In genomic region chr22:21624120-21624879, GRCh38 we compare ENCODE assay signal across 7 cellular contexts. TPM values are rescaled to one million over a fixed set of nuclear protein-coding genes. Genes with fewer than 3 reads are reported as not detected.
DNase-seq lines count a peak whose midpoint lies in the region; ATAC-seq and TF ChIP-seq lines count a peak whose summit lies in the region.

No MANE protein-coding gene starts in this region.

- H3K27ac Mint-ChIP-seq in GM23338 (peak overlapping the region; percentile 22; the same call in 1 of the 2 replicates), type B pancreatic cell (peak overlapping the region; percentile 55)

- peaks cover 30% of the 10 kb centered on the region for H3K4me1 Mint-ChIP-seq in GM23338
- H3K4me1 Mint-ChIP-seq in type B pancreatic cell (ENCODE audit: unreplicated experiment): peaks cover 46% of the 10 kb centered on the region

- no peak for TF ChIP-seq POLR2A in right lobe of liver (IDR thresholded peaks at IDR 0.05)
- TF ChIP-seq POLR2A in sigmoid colon (IDR thresholded peaks at IDR 0.05): no peak

- H3K4me3 Mint-ChIP-seq in GM23338 (no peak overlapping the region; the same call in 2 of the 3 replicates), type B pancreatic cell (no peak overlapping the region)

- H2AFZ ChIP-seq in GM23338: no peak overlapping the region

- peaks cover 5% of the 10 kb centered on the region for H3K9me3 ChIP-seq in RWPE2 (ENCODE audit: severe bottlenecking)
- no peaks in the 10 kb centered on the region for H3K9me3 ChIP-seq in right lobe of liver
- H3K9me3 ChIP-seq in sigmoid colon: no peaks in the 10 kb centered on the region

- no peaks in the 10 kb centered on the region for H3K9me2 ChIP-seq in GM23338 (ENCODE audit: insufficient read depth)

- H3K4me1 ChIP-seq in GM23338 (ENCODE audit: insufficient read depth): peaks cover 14% of the 10 kb centered on the region; the same call in 1 of the 2 replicates
- no peaks in the 10 kb centered on the region for H3K4me1 ChIP-seq in RWPE2 (ENCODE audit: insufficient read depth, poor library complexity, severe bottlenecking)
- H3K4me1 ChIP-seq in right lobe of liver: peaks cover 0 to 23% (median 2%) of the 10 kb centered on the region in 4 donors
- H3K4me1 ChIP-seq in sigmoid colon: peaks cover 0 to 28% (median 21%) of the 10 kb centered on the region in 4 donors

- H3K36me3 ChIP-seq in GM23338 (ENCODE audit: insufficient read depth) (peaks cover 8% of the 10 kb centered on the region), RWPE2 (ENCODE audit: low read depth) (peaks cover 35% of the 10 kb centered on the region), brain microvascular endothelial cell (replicated peaks) (peaks cover 58% of the 10 kb centered on the region), right lobe of liver (peaks cover 0 to 7% (median 0%) of the 10 kb centered on the region in 4 donors), sigmoid colon (peaks cover 0 to 22% (median 0%) of the 10 kb centered on the region in 4 donors)

- ATAC-seq in GM23338: peak; percentile 49
- peak; percentile 22; the same call in 2 of the 3 replicates for ATAC-seq in RWPE2 (ENCODE audit: low read depth)
- ATAC-seq in right lobe of liver: peak; percentile 14 to 59 (median 28)
- no peak for ATAC-seq in GM21360 (IDR thresholded peaks at IDR 0.05; ENCODE audit: unreplicated experiment)

- 0 out of 2 replicates have a peak overlapping the region, but pooled peaks have one; percentile 6 for H3K4me2 ChIP-seq in GM23338

- H3K27me3 Mint-ChIP-seq in GM23338 (ENCODE audit: insufficient read depth, low read depth, poor library complexity): peaks cover 28% of the 10 kb centered on the region
- no peaks in the 10 kb centered on the region for H3K27me3 Mint-ChIP-seq in type B pancreatic cell

- in situ Hi-C loops in brain microvascular endothelial cell (cut with HindIII; ENCODE audit: low pct_ligation_motif_present, low sequenced_read_pairs): no loop called here

- no peak for TF ChIP-seq EP300 in sigmoid colon (IDR thresholded peaks at IDR 0.05)

- peaks cover 36% of the 10 kb centered on the region; the same call in 1 of the 2 replicates for H3F3A ChIP-seq in GM23338 (replicated peaks; ENCODE audit: low read depth)

- H3K4me3 ChIP-seq in GM23338 (no peak overlapping the region), RWPE2 (ENCODE audit: severe bottlenecking) (no peak overlapping the region), brain microvascular endothelial cell (ENCODE audit: low read depth, low read length) (no peak overlapping the region), right lobe of liver (no peak overlapping the region), sigmoid colon (no peak overlapping the region)

- peaks cover 64% of the 10 kb centered on the region for H4K20me1 ChIP-seq in GM23338 (replicated peaks; ENCODE audit: insufficient read depth)

- DNase-seq in GM23338 (ENCODE audit: low spot score) (peak; percentile 89), RWPE2 (ENCODE audit: low spot score) (no peak), brain microvascular endothelial cell (no peak), right lobe of liver (peak in 1 of 3 donors; percentile 74), type B pancreatic cell (ENCODE audit: extremely low spot score, unreplicated experiment) (no peak), sigmoid colon (no peak)

- TF ChIP-seq CTCF in GM23338 (conservative IDR thresholded peaks at IDR 0.05; ENCODE audit: low read depth in 2 of 2) (peak; percentile 79 to 97), RWPE2 (IDR thresholded peaks at IDR 0.05; ENCODE audit: poor library complexity, severe bottlenecking) (peak; percentile 47), brain microvascular endothelial cell (IDR thresholded peaks at IDR 0.05; ENCODE audit: low read depth, low read length, missing control alignments) (peak; percentile 79), right lobe of liver (IDR thresholded peaks at IDR 0.05) (peak in 2 of 4 donors; percentile 18 to 33), type B pancreatic cell (conservative IDR thresholded peaks at IDR 0.05) (peak; percentile 65), sigmoid colon (IDR thresholded peaks at IDR 0.05) (no peak)

- H3K27me3 ChIP-seq in GM23338 (ENCODE audit: insufficient read depth) (no peaks in the 10 kb centered on the region), RWPE2 (ENCODE audit: insufficient read depth, poor library complexity, severe bottlenecking) (no peaks in the 10 kb centered on the region), brain microvascular endothelial cell (replicated peaks) (no peaks in the 10 kb centered on the region), right lobe of liver (no peaks in the 10 kb centered on the region), sigmoid colon (no peaks in the 10 kb centered on the region)

- intact Hi-C loops in right lobe of liver (cut with DNase I): no loop called here
- intact Hi-C loops in sigmoid colon (cut with DNase I): no loop called here

- peaks cover 28% of the 10 kb centered on the region for H3K79me2 ChIP-seq in GM23338 (replicated peaks; ENCODE audit: insufficient read depth)

- WGBS in right lobe of liver (ENCODE audit: insufficient coverage, low coverage, low lambda C conversion rate, missing lambda C conversion rate): 63% methylated on average over 6 of the region's 8 CpGs
- 64 to 78% methylated on average over 8 of the region's 8 CpGs for WGBS in sigmoid colon, 2 donors

- H3K9me3 Mint-ChIP-seq in GM23338: peaks cover 5% of the 10 kb centered on the region; the same call in 2 of the 3 replicates
- no peaks in the 10 kb centered on the region for H3K9me3 Mint-ChIP-seq in type B pancreatic cell

- H3K27ac ChIP-seq in GM23338 (ENCODE audit: low read depth) (0 out of 2 replicates have a peak overlapping the region, but pooled peaks have one; percentile 74), RWPE2 (ENCODE audit: poor library complexity, severe bottlenecking) (peak overlapping the region; percentile 0), brain microvascular endothelial cell (peak overlapping the region; percentile 18), right lobe of liver (no peak overlapping the region), sigmoid colon (peak overlapping the region in 1 of 4 donors; percentile 18)

- peaks cover 37% of the 10 kb centered on the region for H3K36me3 Mint-ChIP-seq in GM23338 (ENCODE audit: low read depth)
- peaks cover 12% of the 10 kb centered on the region for H3K36me3 Mint-ChIP-seq in type B pancreatic cell

TF ChIP-seq in GM23338, 12 proteins besides CTCF, POLR2A, EP300 and RAD21:
- TF ChIP-seq NANOG (IDR thresholded peaks at IDR 0.05; ENCODE audit: borderline replicate concordance) (no peak), ZNF331 (CRISPR knock-in tag; IDR thresholded peaks at IDR 0.05; ENCODE audit: low read depth) (no peak), JUNB (IDR thresholded peaks at IDR 0.05; ENCODE audit: unreplicated experiment) (no peak)

RNA-seq across cellular contexts. Expression of gene YDJC, which starts 5.5 kb away (rescaled TPM):
- total RNA-seq in GM23338 (2014; rRNA removed; shearing (Covaris generic)): 58.8 and 83.7 TPM in 2 replicates
- 53.3 and 58.4 TPM in 2 replicates for polyA plus RNA-seq in GM23338 (2016; fragmentation: Nextera tagmentation; extraction: Ambion mirVana)
- 10 to 100 TPM in 2 of 6 experiments, 1 to 10 TPM in 4; 7.1 to 29.0 (median 7.8) TPM for total RNA-seq in right lobe of liver
- 20.7 and 24.5 TPM in 2 replicates for total RNA-seq in type B pancreatic cell (ENCODE audit: low replicate concordance)
- 10 to 100 TPM in 3 of 4 donors, 1 to 10 TPM in 1; 8.3 to 16.3 (median 15.3) TPM for total RNA-seq in sigmoid colon
- 10 to 100 TPM; 17.4 to 36.5 (median 18.3) TPM for polyA plus RNA-seq in sigmoid colon

RNA-seq across cellular contexts. Expression of gene CCDC116, which starts 8.3 kb away (rescaled TPM):
- 0.14 TPM in 1 of 2 replicates, not detected in the other for total RNA-seq in GM23338 (2014; rRNA removed; shearing (Covaris generic))
- polyA plus RNA-seq in GM23338 (2016; fragmentation: Nextera tagmentation; extraction: Ambion mirVana): 0.35 TPM in 1 of 2 replicates, not detected in the other
- not detected for total RNA-seq in right lobe of liver
- 0.21 and 0.87 TPM in 2 replicates for total RNA-seq in type B pancreatic cell (ENCODE audit: low replicate concordance)
- total RNA-seq in sigmoid colon: 1 to 10 TPM in 1 of 4 donors, under 1 TPM in 3; 0.33 to 2.5 (median 0.38) TPM
- polyA plus RNA-seq in sigmoid colon: under 1 TPM in 1 of 3 donors, not detected in 2; 0.58 TPM

RNA-seq across cellular contexts. Expression of gene SDF2L1, which starts 17.8 kb away (rescaled TPM):
- total RNA-seq in GM23338 (2014; rRNA removed; shearing (Covaris generic)): 60.3 and 62.3 TPM in 2 replicates
- polyA plus RNA-seq in GM23338 (2016; fragmentation: Nextera tagmentation; extraction: Ambion mirVana): 72.7 and 74.8 TPM in 2 replicates
- 10 to 100 TPM; 33.1 to 85.7 (median 71.6) TPM for total RNA-seq in right lobe of liver
- total RNA-seq in type B pancreatic cell (ENCODE audit: low replicate concordance): 56.3 and 56.5 TPM in 2 replicates
- 10 to 100 TPM in 3 of 4 donors, 1 to 10 TPM in 1; 6.1 to 38.8 (median 24.4) TPM for total RNA-seq in sigmoid colon
- polyA plus RNA-seq in sigmoid colon: 100 to 1,000 TPM in 1 of 3 donors, 10 to 100 TPM in 2; 15.6 to 127 (median 25.0) TPM

RNA-seq across cellular contexts. Expression of gene PPIL2, which starts 41.5 kb away (rescaled TPM):
- 30.7 and 34.1 TPM in 2 replicates for total RNA-seq in GM23338 (2014; rRNA removed; shearing (Covaris generic))
- 21.6 and 23.0 TPM in 2 replicates for polyA plus RNA-seq in GM23338 (2016; fragmentation: Nextera tagmentation; extraction: Ambion mirVana)
- 10 to 100 TPM; 18.9 to 24.2 (median 22.1) TPM for total RNA-seq in right lobe of liver
- total RNA-seq in type B pancreatic cell (ENCODE audit: low replicate concordance): 41.1 and 49.2 TPM in 2 replicates
- 10 to 100 TPM; 15.1 to 28.0 (median 18.5) TPM for total RNA-seq in sigmoid colon
- 10 to 100 TPM; 13.2 to 46.3 (median 19.4) TPM for polyA plus RNA-seq in sigmoid colon

RNA-seq across cellular contexts. Expression of gene UBE2L3, which starts 56.8 kb away (rescaled TPM):
- 70.1 and 86.3 TPM in 2 replicates for total RNA-seq in GM23338 (2014; rRNA removed; shearing (Covaris generic))
- polyA plus RNA-seq in GM23338 (2016; fragmentation: Nextera tagmentation; extraction: Ambion mirVana) (123 and 136 TPM in 2 replicates), sigmoid colon (10 to 100 TPM; 63.7 to 87.2 (median 71.0) TPM)
- total RNA-seq in right lobe of liver (10 to 100 TPM; 16.8 to 34.4 (median 22.1) TPM), type B pancreatic cell (ENCODE audit: low replicate concordance) (60.8 and 63.1 TPM in 2 replicates), sigmoid colon (10 to 100 TPM; 36.1 to 50.7 (median 43.3) TPM)

Comparison
In these comparisons a context has a peak if more than half of its experiments do, and no peak if none do; other contexts are left out.
1. H3K27ac ChIP-seq: peak in GM23338 (single experiment), RWPE2 (single experiment) and brain microvascular endothelial cell (single experiment); none in right lobe of liver (0 of 3).
2. CTCF ChIP-seq: peak in GM23338 (2 of 2), RWPE2 (single experiment), brain microvascular endothelial cell (single experiment) and type B pancreatic cell (single experiment); none in sigmoid colon (0 of 4).